Comparison of ENCODE assay signal across 1 cellular context in the genomic region with DNA sequence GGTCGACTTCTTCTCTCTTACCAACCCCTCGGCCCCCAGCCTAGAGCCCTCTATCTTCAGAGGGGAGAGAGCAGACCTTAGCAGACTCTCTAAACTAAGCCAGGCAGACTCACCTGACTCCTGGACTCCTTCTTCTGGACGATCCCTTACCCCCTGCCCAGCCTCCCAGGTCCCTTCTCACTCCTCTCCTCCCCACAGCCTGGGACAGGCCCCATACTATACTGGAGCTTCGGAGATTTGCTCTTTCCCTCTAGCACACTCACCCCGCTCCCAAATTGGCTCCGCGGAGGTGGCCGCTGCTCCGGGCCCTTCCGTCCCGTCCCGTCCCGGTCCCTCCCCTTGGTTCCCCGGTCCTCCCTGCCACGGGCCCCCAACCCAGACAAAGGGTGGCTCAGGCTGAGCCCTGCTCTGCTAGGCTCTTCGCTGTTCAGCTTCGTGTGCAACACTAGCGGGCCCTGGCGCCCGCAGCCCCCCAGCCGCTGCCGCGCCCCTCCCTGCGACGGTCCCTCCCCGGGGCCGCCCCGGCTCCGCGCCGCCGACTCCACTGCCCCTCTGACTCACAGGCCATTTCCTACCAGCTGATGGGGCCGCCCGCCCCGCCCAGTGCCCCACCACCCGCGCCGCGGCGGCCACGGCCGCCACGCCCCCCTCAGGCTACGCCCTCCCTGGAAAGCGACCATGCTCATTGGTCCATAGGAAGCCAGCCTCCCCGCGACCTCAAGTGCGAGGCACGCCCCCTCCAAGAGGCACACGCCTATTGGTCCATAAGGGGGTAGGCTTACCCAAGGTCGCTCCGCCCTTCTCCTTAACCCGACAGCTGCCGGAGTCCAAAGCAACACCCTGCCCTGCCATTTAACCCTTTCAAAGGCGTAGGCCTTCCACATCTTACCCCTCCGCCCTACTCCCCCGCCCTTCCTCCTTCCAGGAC.
A peak's percentile ranks its signal among the peaks of the same experiment; 100 is the strongest.
TF ChIP-seq lines count a peak whose summit lies in the region.

No MANE protein-coding gene starts in this region.

TF ChIP-seq in IMR-90, 13 proteins besides CTCF, POLR2A, EP300 and RAD21:
- TF ChIP-seq CHD1 (IDR thresholded peaks at IDR 0.05; ENCODE audit: low read depth, low read length): no peak
- TF ChIP-seq, protein P1, sequence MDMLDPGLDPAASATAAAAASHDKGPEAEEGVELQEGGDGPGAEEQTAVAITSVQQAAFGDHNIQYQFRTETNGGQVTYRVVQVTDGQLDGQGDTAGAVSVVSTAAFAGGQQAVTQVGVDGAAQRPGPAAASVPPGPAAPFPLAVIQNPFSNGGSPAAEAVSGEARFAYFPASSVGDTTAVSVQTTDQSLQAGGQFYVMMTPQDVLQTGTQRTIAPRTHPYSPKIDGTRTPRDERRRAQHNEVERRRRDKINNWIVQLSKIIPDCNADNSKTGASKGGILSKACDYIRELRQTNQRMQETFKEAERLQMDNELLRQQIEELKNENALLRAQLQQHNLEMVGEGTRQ (IDR thresholded peaks at IDR 0.05; ENCODE audit: low read depth, low read length): 0 out of 2 replicates have a peak, but pooled peaks have one; percentile 39
- peak; percentile 62 for TF ChIP-seq CEBPB (IDR thresholded peaks at IDR 0.05; ENCODE audit: low read depth, low read length)
- no peak for TF ChIP-seq SMC3 (IDR thresholded peaks at IDR 0.05; ENCODE audit: low read depth, low read length)
- TF ChIP-seq FOS (IDR thresholded peaks at IDR 0.05; ENCODE audit: low read depth, low read length): peak; percentile 28; the same call in 1 of the 2 replicates
- TF ChIP-seq MXI1 (IDR thresholded peaks at IDR 0.05; ENCODE audit: borderline replicate concordance, low read depth, low read length): peak; percentile 65; the same call in 1 of the 2 replicates
- peak; percentile 6; the same call in 1 of the 2 replicates for TF ChIP-seq NFE2L2 (IDR thresholded peaks at IDR 0.05; ENCODE audit: low read depth, low read length)
- TF ChIP-seq, protein P2, sequence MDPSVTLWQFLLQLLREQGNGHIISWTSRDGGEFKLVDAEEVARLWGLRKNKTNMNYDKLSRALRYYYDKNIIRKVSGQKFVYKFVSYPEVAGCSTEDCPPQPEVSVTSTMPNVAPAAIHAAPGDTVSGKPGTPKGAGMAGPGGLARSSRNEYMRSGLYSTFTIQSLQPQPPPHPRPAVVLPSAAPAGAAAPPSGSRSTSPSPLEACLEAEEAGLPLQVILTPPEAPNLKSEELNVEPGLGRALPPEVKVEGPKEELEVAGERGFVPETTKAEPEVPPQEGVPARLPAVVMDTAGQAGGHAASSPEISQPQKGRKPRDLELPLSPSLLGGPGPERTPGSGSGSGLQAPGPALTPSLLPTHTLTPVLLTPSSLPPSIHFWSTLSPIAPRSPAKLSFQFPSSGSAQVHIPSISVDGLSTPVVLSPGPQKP (IDR thresholded peaks at IDR 0.05; ENCODE audit: borderline replicate concordance, low read depth, low read length): no peak
- no peak for TF ChIP-seq BHLHE40 (IDR thresholded peaks at IDR 0.05; ENCODE audit: low read depth, low read length)
- TF ChIP-seq MAZ (IDR thresholded peaks at IDR 0.05; ENCODE audit: borderline replicate concordance, low read depth, low read length): peak; percentile 70; the same call in 1 of the 2 replicates
- TF ChIP-seq RCOR1 (IDR thresholded peaks at IDR 0.05; ENCODE audit: insufficient replicate concordance, low read length): no peak
- no peak for TF ChIP-seq MAFK (IDR thresholded peaks at IDR 0.05; ENCODE audit: low read depth, low read length)
- no peak for TF ChIP-seq RFX5 (IDR thresholded peaks at IDR 0.05; ENCODE audit: low read depth, low read length)
